In genomic region chr5:137344723-137345322, GRCh38 we compare ENCODE assay signal across 8 cellular contexts.
DNase-seq lines count a peak whose midpoint lies in the region; ATAC-seq and TF ChIP-seq lines count a peak whose summit lies in the region.

No MANE protein-coding gene starts in this region.

- intact Hi-C loops in CD14-positive monocyte (cut with micrococcal nuclease) (no loop called here), mammary epithelial cell (cut with micrococcal nuclease) (loop anchor here (1.0 to 5.0 kb wide), 3 partner anchors 25 to 543 kb away; partner anchors contain the start of gene SPOCK1), lower lobe of right lung (cut with DNase I) (no loop called here), aorta (cut with DNase I) (loop anchor here in 1 of 2 donors (5.0 kb wide), 1 partner anchor 152 kb away; the partner anchor contains the start of gene SPOCK1)

- no peak overlapping the region for H3K4me3 ChIP-seq in mammary epithelial cell (replicated peaks in 1 of 3; ENCODE audit: insufficient read depth in 1 of 3, low read depth in 2 of 3, low read length in 3 of 3)
- no peak overlapping the region for H3K4me3 ChIP-seq in lower lobe of right lung
- no peak overlapping the region for H3K4me3 ChIP-seq in aorta (ENCODE audit: low read length in 2 of 2)

- WGBS in mammary epithelial cell (ENCODE audit: low coverage, missing lambda C conversion rate), result 41% methylated on average over 6 of the region's 6 CpGs
- 29 to 34% methylated on average over 6 of the region's 6 CpGs for WGBS in aorta, 2 donors

- H2AFZ ChIP-seq in mammary epithelial cell (ENCODE audit: low read depth, low read length), result no peak overlapping the region

- H3K79me2 ChIP-seq in mammary epithelial cell (ENCODE audit: insufficient read depth, low read length), result no peaks in the 10 kb centered on the region

- H3K27me3 ChIP-seq in mammary epithelial cell (ENCODE audit: insufficient read depth, low read length) (no peaks in the 10 kb centered on the region), lower lobe of right lung (ENCODE audit: low read depth) (no peaks in the 10 kb centered on the region), aorta (ENCODE audit: control insufficient read depth in 1 of 2, insufficient read depth in 2 of 2, low read length in 1 of 2) (no peaks in the 10 kb centered on the region)

- H3K9me3 ChIP-seq in mammary epithelial cell (replicated peaks; ENCODE audit: insufficient read depth, low read length) (no peaks in the 10 kb centered on the region), lower lobe of right lung (no peaks in the 10 kb centered on the region), aorta (ENCODE audit: control insufficient read depth, low read length) (no peaks in the 10 kb centered on the region)

- no peaks in the 10 kb centered on the region for H3K36me3 ChIP-seq in mammary epithelial cell (ENCODE audit: insufficient read depth, low read length)
- no peaks in the 10 kb centered on the region for H3K36me3 ChIP-seq in lower lobe of right lung
- no peaks in the 10 kb centered on the region for H3K36me3 ChIP-seq in aorta (ENCODE audit: control insufficient read depth in 1 of 2, insufficient read depth in 2 of 2, low read length in 1 of 2)

- no peak overlapping the region for H3K4me2 ChIP-seq in mammary epithelial cell (ENCODE audit: insufficient read depth, low read depth, low read length)

- no peaks in the 10 kb centered on the region for H3K36me3 Mint-ChIP-seq in CD14-positive monocyte

- no peak overlapping the region for H3K27ac ChIP-seq in mammary epithelial cell (ENCODE audit: insufficient read depth, low read depth, low read length)
- no peak overlapping the region for H3K27ac ChIP-seq in lower lobe of right lung
- H3K27ac ChIP-seq in aorta (ENCODE audit: low read depth in 1 of 2, low read length in 2 of 2), result no peak overlapping the region

- in situ Hi-C loops in GM13977 (cut with MboI; ENCODE audit: low pct_unique_long_range_greater_than_20kb, low sequenced_read_pairs, unreplicated experiment), result loop anchor here (25.0 kb wide), 1 partner anchor 142 kb away; the partner anchor contains the start of gene SPOCK1
- in situ Hi-C loops in mammary epithelial cell (cut with MboI; ENCODE audit: low sequenced_read_pairs in 2 of 2), result loop anchor here (5.0 to 25.0 kb wide), 3 partner anchors 152 to 267 kb away; partner anchors contain the start of gene SPOCK1 (in 1 of the 2)

- H3K27ac Mint-ChIP-seq in CD14-positive monocyte, result no peak overlapping the region

- ATAC-seq in lower lobe of right lung, result no peak
- ATAC-seq in HG02885 (IDR thresholded peaks at IDR 0.05; ENCODE audit: poor library complexity, unreplicated experiment), result no peak
- ATAC-seq in aorta (ENCODE audit: low FRiP score), result no peak

- H4K20me1 ChIP-seq in mammary epithelial cell (ENCODE audit: insufficient read depth, low read length), result no peaks in the 10 kb centered on the region

- no peak overlapping the region for H3K9ac ChIP-seq in mammary epithelial cell (ENCODE audit: insufficient read depth, low read length)

- CTCF ChIA-PET in mammary epithelial cell (lab: Charles Lee; ENCODE audit: low non-redundant PET), result interaction anchor here (0.6 to 1.0 kb wide), 5 partner anchors 25 to 1071 kb away, joined by 3 to 11 read pairs (median 4); no protein-coding TSS in a partner anchor

- peak; percentile 97 for TF ChIP-seq CTCF in CD14-positive monocyte (IDR thresholded peaks at IDR 0.05)
- TF ChIP-seq CTCF in GM13977 (IDR thresholded peaks at IDR 0.05; ENCODE audit: extremely low read depth, insufficient read depth, missing control alignments), result peak; percentile 70
- peak; percentile 98 to 100 for TF ChIP-seq CTCF in mammary epithelial cell (conservative IDR thresholded peaks at IDR 0.05 in 1 of 2, IDR thresholded peaks at IDR 0.05 in 1 of 2; ENCODE audit: extremely low read depth in 1 of 2, insufficient read depth in 1 of 2, low read depth in 1 of 2, low read length in 2 of 2)
- peak; percentile 73 for TF ChIP-seq CTCF in lower lobe of right lung (IDR thresholded peaks at IDR 0.05)

- peaks cover 0 to 4% (median 0%) of the 10 kb centered on the region in 3 donors for H3K27me3 Mint-ChIP-seq in CD14-positive monocyte (ENCODE audit: low read depth in 3 of 3)

- no peaks in the 10 kb centered on the region for H3K4me1 Mint-ChIP-seq in CD14-positive monocyte

- H3K4me1 ChIP-seq in mammary epithelial cell (ENCODE audit: insufficient read depth, low read length) (peaks cover 14% of the 10 kb centered on the region), lower lobe of right lung (no peaks in the 10 kb centered on the region), aorta (ENCODE audit: control insufficient read depth in 1 of 2, insufficient read depth in 2 of 2, low read length in 2 of 2) (no peaks in the 10 kb centered on the region)

- no peak for DNase-seq in CD14-positive monocyte (ENCODE audit: low spot score)
- DNase-seq in GM13977 (ENCODE audit: low spot score), result peak; percentile 32
- peak; percentile 37 for DNase-seq in NCI-H774 (lab: John Stamatoyannopoulos, UW)
- peak; percentile 39 for DNase-seq in mammary epithelial cell
- no peak for DNase-seq in lower lobe of right lung
- DNase-seq in effector CD4-positive, alpha-beta T cell, result no peak
- no peak for DNase-seq in aorta

- dilution Hi-C loops in mammary epithelial cell (cut with HindIII; ENCODE audit: low sequenced_read_pairs), result no loop called here

- no TSS peak for BruUV-seq in mammary epithelial cell (replicated peaks; lab: Mats Ljungman, UMichigan)

- H3K9me3 Mint-ChIP-seq in CD14-positive monocyte, result no peaks in the 10 kb centered on the region

- H3K4me3 Mint-ChIP-seq in CD14-positive monocyte, result no peak overlapping the region

Comparison
In these comparisons a context has a peak if more than half of its experiments do, and no peak if none do; other contexts are left out.
1. DNase-seq: peak in GM13977 (single experiment), NCI-H774 (single experiment) and mammary epithelial cell (single experiment); none in CD14-positive monocyte (single experiment), lower lobe of right lung (single experiment), effector CD4-positive, alpha-beta T cell (single experiment) and aorta (0 of 2).
2. Peak in every context shown above with its lines, with median percentiles within 50 percentile points of each other: CTCF ChIP-seq.